Comparison of ENCODE assay signal across 21 cellular contexts in genomic region chr6:118524686-118525085, GRCh38. TPM values are rescaled to one million over a fixed set of nuclear protein-coding genes. Genes with fewer than 3 reads are reported as not detected.
A peak's percentile ranks its signal among the peaks of the same experiment; 100 is the strongest.
DNase-seq lines count a peak whose midpoint lies in the region; ATAC-seq and TF ChIP-seq lines count a peak whose summit lies in the region.
"Had no signal": no experiment of that assay in that cellular context is flagged by ENCODE, and none has a peak within 500 bp of the region (broad histone marks: within the 10 kb centered on the region; RNA-seq: fewer than 3 reads in every experiment).

No MANE protein-coding gene starts in this region.

- H3K27me3 ChIP-seq in foreskin keratinocyte = no peaks in the 10 kb centered on the region
- no peaks in the 10 kb centered on the region for H3K27me3 ChIP-seq in naive thymus-derived CD4-positive, alpha-beta T cell (ENCODE audit: control insufficient read depth in 2 of 2, insufficient read depth in 2 of 2, low read length in 2 of 2)
- H3K27me3 ChIP-seq in effector memory CD4-positive, alpha-beta T cell (replicated peaks; ENCODE audit: control insufficient read depth, insufficient read depth, low read length, poor library complexity, severe bottlenecking) = no peaks in the 10 kb centered on the region
- H3K27me3 ChIP-seq in CD4-positive, alpha-beta T cell (ENCODE audit: control insufficient read depth, insufficient read depth, low read length) = no peaks in the 10 kb centered on the region

- peaks cover 0 to 17% (median 11%) of the 10 kb centered on the region in 3 experiments for H3K36me3 ChIP-seq in naive thymus-derived CD4-positive, alpha-beta T cell (ENCODE audit: control insufficient read depth in 2 of 3, insufficient read depth in 3 of 3, low read length in 3 of 3)
- H3K36me3 ChIP-seq in effector memory CD4-positive, alpha-beta T cell (ENCODE audit: control insufficient read depth, insufficient read depth, low read length) = peaks cover 14% of the 10 kb centered on the region

- CTCF ChIA-PET in naive thymus-derived CD4-positive, alpha-beta T cell (lab: Charles Lee) = no interaction called here
- CTCF ChIA-PET in CD4-positive, alpha-beta T cell (lab: Charles Lee) = no interaction called here

- no peaks in the 10 kb centered on the region for H3K9me3 Mint-ChIP-seq in naive thymus-derived CD4-positive, alpha-beta T cell
- no peaks in the 10 kb centered on the region for H3K9me3 Mint-ChIP-seq in CD4-positive, alpha-beta T cell

- H3K27ac ChIP-seq in foreskin keratinocyte = no peak overlapping the region
- no peak overlapping the region for H3K27ac ChIP-seq in naive thymus-derived CD4-positive, alpha-beta T cell (ENCODE audit: low read depth, low read length)
- H3K27ac ChIP-seq in effector memory CD4-positive, alpha-beta T cell (ENCODE audit: insufficient read depth, low read length, poor library complexity, severe bottlenecking) = no peak overlapping the region
- no peak overlapping the region for H3K27ac ChIP-seq in CD4-positive, alpha-beta T cell (ENCODE audit: low read depth, low read length)
- H3K27ac ChIP-seq: KMS-11 had no signal

- no peaks in the 10 kb centered on the region for H3K9me3 ChIP-seq in naive thymus-derived CD4-positive, alpha-beta T cell (ENCODE audit: control insufficient read depth in 2 of 3, low read length in 3 of 3)
- H3K9me3 ChIP-seq in effector memory CD4-positive, alpha-beta T cell (ENCODE audit: control insufficient read depth, low read length) = no peaks in the 10 kb centered on the region
- no peaks in the 10 kb centered on the region for H3K9me3 ChIP-seq in CD4-positive, alpha-beta T cell (ENCODE audit: control insufficient read depth, low read length)

- peak overlapping the region in 2 of 9 donors; percentile 38 to 71 for H3K27ac Mint-ChIP-seq in naive thymus-derived CD4-positive, alpha-beta T cell
- no peak overlapping the region for H3K27ac Mint-ChIP-seq in CD4-positive, alpha-beta T cell

- peak; percentile 15 for DNase-seq in ELF-1 (ENCODE audit: low read depth, low spot score)
- peak; percentile 19 for DNase-seq in NCI-H69 (lab: John Stamatoyannopoulos, UW)
- DNase-seq in foreskin keratinocyte = no peak
- DNase-seq in naive thymus-derived CD4-positive, alpha-beta T cell = no peak
- DNase-seq in effector memory CD4-positive, alpha-beta T cell = no peak
- DNase-seq in CD4-positive, alpha-beta T cell = no peak
- DNase-seq: ACHN, AML-193, Calu3, DMS79 treated with DMSO at 0.1 percent for 48 hours, GF-D8, NCI-H1048, NCI-H1436 treated with DMSO at 0.1 percent for 48 hours, NCI-H2029 treated with DMSO at 0.1 percent for 48 hours, NCI-H2171 treated with DMSO at 0.1 percent for 48 hours, NCI-H446 treated with DMSO at 0.1 percent for 48 hours, NCI-H748 treated with DMSO at 0.1 percent for 48 hours, RPMI8226 had no signal

- intact Hi-C loops in naive thymus-derived CD4-positive, alpha-beta T cell (cut with micrococcal nuclease) = no loop called here
- intact Hi-C loops in CD4-positive, alpha-beta T cell (cut with DNase I, micrococcal nuclease) = no loop called here

- H3K4me1 ChIP-seq in foreskin keratinocyte = no peaks in the 10 kb centered on the region
- no peaks in the 10 kb centered on the region for H3K4me1 ChIP-seq in naive thymus-derived CD4-positive, alpha-beta T cell (ENCODE audit: control insufficient read depth in 2 of 2, insufficient read depth in 2 of 2, low read length in 2 of 2)
- H3K4me1 ChIP-seq in effector memory CD4-positive, alpha-beta T cell (ENCODE audit: control insufficient read depth, insufficient read depth, low read length, poor library complexity, severe bottlenecking) = peaks cover 4% of the 10 kb centered on the region

- H3K4me3 ChIP-seq in naive thymus-derived CD4-positive, alpha-beta T cell (ENCODE audit: low read length) = no peak overlapping the region
- no peak overlapping the region for H3K4me3 ChIP-seq in effector memory CD4-positive, alpha-beta T cell (ENCODE audit: insufficient read depth, low read depth, low read length, poor library complexity, severe bottlenecking)

- ATAC-seq in foreskin keratinocyte (peak; percentile 40), GM19023 (IDR thresholded peaks at IDR 0.05; ENCODE audit: unreplicated experiment) (no peak)
- peak; percentile 26 for ATAC-seq in naive thymus-derived CD4-positive, alpha-beta T cell
- ATAC-seq in CD4-positive, alpha-beta T cell (ENCODE audit: poor library complexity) = no peak

- no peak for TF ChIP-seq CTCF in foreskin keratinocyte (conservative IDR thresholded peaks at IDR 0.05)
- no peak for TF ChIP-seq CTCF in CD4-positive, alpha-beta T cell (IDR thresholded peaks at IDR 0.05)

- H3K27me3 Mint-ChIP-seq in naive thymus-derived CD4-positive, alpha-beta T cell = no peaks in the 10 kb centered on the region
- no peaks in the 10 kb centered on the region for H3K27me3 Mint-ChIP-seq in CD4-positive, alpha-beta T cell

- POLR2A ChIA-PET in naive thymus-derived CD4-positive, alpha-beta T cell (lab: Charles Lee) = no interaction called here
- POLR2A ChIA-PET in CD4-positive, alpha-beta T cell (lab: Charles Lee) = no interaction called here

- peaks cover 17 to 58% (median 48%) of the 10 kb centered on the region in 7 donors for H3K4me1 Mint-ChIP-seq in naive thymus-derived CD4-positive, alpha-beta T cell
- H3K4me1 Mint-ChIP-seq in CD4-positive, alpha-beta T cell (ENCODE audit: low read depth) = peaks cover 50% of the 10 kb centered on the region
- H3K4me1 Mint-ChIP-seq: CD14-positive monocyte had no signal

- no peak overlapping the region for H3K4me3 Mint-ChIP-seq in naive thymus-derived CD4-positive, alpha-beta T cell
- no peak overlapping the region for H3K4me3 Mint-ChIP-seq in CD4-positive, alpha-beta T cell
- H3K4me3 Mint-ChIP-seq: CD14-positive monocyte had no signal

- peaks cover 0 to 56% (median 43%) of the 10 kb centered on the region in 5 donors for H3K36me3 Mint-ChIP-seq in naive thymus-derived CD4-positive, alpha-beta T cell
- peaks cover 62% of the 10 kb centered on the region for H3K36me3 Mint-ChIP-seq in CD4-positive, alpha-beta T cell (ENCODE audit: low read depth)

RNA-seq across cellular contexts. Expression of gene PLN, which starts 23.4 kb away (rescaled TPM):
- not detected in 2 replicates for total RNA-seq in foreskin keratinocyte
- not detected in 2 replicates for polyA plus RNA-seq in foreskin keratinocyte
- under 1 TPM in 3 of 5 experiments, not detected in 2; 0.19 to 0.22 (median 0.20) TPM for total RNA-seq in naive thymus-derived CD4-positive, alpha-beta T cell
- polyA plus RNA-seq in naive thymus-derived CD4-positive, alpha-beta T cell = under 1 TPM; 0.09 to 0.34 TPM
- not detected for total RNA-seq in CD4-positive, alpha-beta T cell
- total RNA-seq: Calu3 had no signal

Comparison
In these comparisons a context has a peak if more than half of its experiments do, and no peak if none do; other contexts are left out.
1. DNase-seq: peak in ELF-1 (single experiment) and NCI-H69 (single experiment); none in foreskin keratinocyte (0 of 2), naive thymus-derived CD4-positive, alpha-beta T cell (0 of 9), effector memory CD4-positive, alpha-beta T cell (0 of 3) and CD4-positive, alpha-beta T cell (0 of 10).
2. ATAC-seq: peak in foreskin keratinocyte (single experiment) and naive thymus-derived CD4-positive, alpha-beta T cell (single experiment); none in GM19023 (single experiment) and CD4-positive, alpha-beta T cell (single experiment).